Comparison of ENCODE assay signal across 27 cellular contexts in genomic region chrX:112857478-112857878, GRCh38. TPM values are rescaled to one million over a fixed set of nuclear protein-coding genes. Genes with fewer than 3 reads are reported as not detected.
A peak's percentile ranks its signal among the peaks of the same experiment; 100 is the strongest.
DNase-seq lines count a peak whose midpoint lies in the region; ATAC-seq, FAIRE-seq and TF ChIP-seq lines count a peak whose summit lies in the region.
"Had no signal": no experiment of that assay in that cellular context is flagged by ENCODE, and none has a peak within 500 bp of the region (broad histone marks: within the 10 kb centered on the region; RNA-seq: fewer than 3 reads in every experiment).

No MANE protein-coding gene starts in this region.

- no peak for TF ChIP-seq CTCF in keratinocyte (optimal IDR thresholded peaks at IDR 0.05 in 1 of 3, IDR thresholded peaks at IDR 0.05 in 1 of 3, conservative IDR thresholded peaks at IDR 0.05 in 1 of 3; ENCODE audit: extremely low read depth in 1 of 3, insufficient read depth in 2 of 3, low read length in 3 of 3)
- no peak for TF ChIP-seq CTCF in HepG2 (CRISPR knock-in tag; IDR thresholded peaks at IDR 0.05)

- H3K4me1 ChIP-seq in keratinocyte (ENCODE audit: control insufficient read depth, extremely low read depth, insufficient read depth, low read length) (no peaks in the 10 kb centered on the region), HepG2 (ENCODE audit: insufficient read depth, low read length) (no peaks in the 10 kb centered on the region)
- H3K4me1 ChIP-seq: left lung, spleen, upper lobe of left lung had no signal

- H3K4me3 ChIP-seq in keratinocyte (ENCODE audit: control insufficient read depth in 2 of 3, extremely low read depth in 1 of 3, insufficient read depth in 2 of 3, low read depth in 1 of 3, low read length in 3 of 3) (no peak overlapping the region), HepG2 (replicated peaks in 1 of 3; ENCODE audit: insufficient read depth in 1 of 3, low read depth in 2 of 3, low read length in 3 of 3) (no peak overlapping the region)
- H3K4me3 ChIP-seq: left lung, ovary, spleen, upper lobe of left lung had no signal

- BruUV-seq in HepG2 (replicated peaks; lab: Mats Ljungman, UMichigan) = no TSS peak

- H3K36me3 ChIP-seq in keratinocyte (ENCODE audit: control insufficient read depth in 2 of 2, extremely low read depth in 1 of 2, insufficient read depth in 2 of 2, low read length in 2 of 2) = no peaks in the 10 kb centered on the region
- H3K36me3 ChIP-seq in HepG2 (replicated peaks in 1 of 2; ENCODE audit: control insufficient read depth in 1 of 2, insufficient read depth in 2 of 2, low read length in 2 of 2) = no peaks in the 10 kb centered on the region
- H3K36me3 ChIP-seq: left lung, ovary, spleen, upper lobe of left lung had no signal

- TF ChIP-seq POLR2A in HepG2 (IDR thresholded peaks at IDR 0.05; ENCODE audit: insufficient read depth in 1 of 2, low read depth in 2 of 2, low read length in 2 of 2) = no peak

- H3K27me3 ChIP-seq in keratinocyte (ENCODE audit: control insufficient read depth, extremely low read depth, insufficient read depth, low read length) (no peaks in the 10 kb centered on the region), HepG2 (ENCODE audit: control insufficient read depth in 1 of 2, insufficient read depth in 2 of 2, low read length in 2 of 2) (no peaks in the 10 kb centered on the region)
- H3K27me3 ChIP-seq: left lung, ovary, upper lobe of left lung had no signal

- H4K20me1 ChIP-seq in keratinocyte (ENCODE audit: control insufficient read depth, extremely low read depth, insufficient read depth, low read length) = no peaks in the 10 kb centered on the region
- no peaks in the 10 kb centered on the region for H4K20me1 ChIP-seq in HepG2 (ENCODE audit: insufficient read depth, low read length)

- no peak overlapping the region for H3K27ac Mint-ChIP-seq in activated CD4-positive, alpha-beta memory T cell treated with anti-CD3 and anti-CD28 coated beads for 36 hours
- H3K27ac Mint-ChIP-seq in activated CD4-positive, alpha-beta memory T cell treated with anti-CD3 and anti-CD28 coated beads, Interleukin-2, amount 10 ng/mL, durations not matched to agents 7 days and 5 days = no peak overlapping the region
- H3K27ac Mint-ChIP-seq: activated naive CD4-positive, alpha-beta T cell treated with anti-CD3 and anti-CD28 coated beads for 36 hours; activated T-cell treated with anti-CD3 and anti-CD28 coated beads, Interleukin-2, amount 50 U/mL, for 24 hours; dendritic cell treated with granulocyte-macrophage colony-stimulating factor and Interleukin-4, amounts not matched to agents 40 ng/mL and 50 ng/mL, for 4 days; natural killer cell treated with Interleukin-12 subunit alpha and Interleukin-12 subunit beta and Interleukin-15 and Interleukin-18, amount 100 ng/mL, for 72 hours; T-helper 2 cell treated with Interferon-gamma antibody and Interleukin-4, amounts not matched to agents 5 μg/mL and 100 μg/mL, for 36 hours had no signal

- H3K9me3 ChIP-seq in keratinocyte (ENCODE audit: control insufficient read depth, low read depth, low read length) (no peaks in the 10 kb centered on the region), HepG2 (ENCODE audit: low read length) (no peaks in the 10 kb centered on the region)
- H3K9me3 ChIP-seq: left lung, ovary, spleen, upper lobe of left lung had no signal

- H3K9ac ChIP-seq in keratinocyte (ENCODE audit: control insufficient read depth, extremely low read depth, insufficient read depth, low read length) (no peak overlapping the region), HepG2 (ENCODE audit: insufficient read depth, low read depth, low read length) (no peak overlapping the region)

- DNase-seq in activated CD4-positive, alpha-beta memory T cell treated with anti-CD3 and anti-CD28 coated beads for 36 hours = peak; percentile 10
- no peak for DNase-seq in activated CD4-positive, alpha-beta memory T cell treated with anti-CD3 and anti-CD28 coated beads, Interleukin-2, amount 10 ng/mL, durations not matched to agents 7 days and 5 days
- DNase-seq in keratinocyte (ENCODE audit: low read depth, low spot score) (peak; percentile 59), HepG2 (ENCODE audit: low spot score) (no peak), hypothalamus (lab: John Stamatoyannopoulos, UW) (no peak), RKO (ENCODE audit: low spot score) (no peak)
- DNase-seq: 8988T; activated naive CD4-positive, alpha-beta T cell treated with anti-CD3 and anti-CD28 coated beads for 36 hours; activated T-cell treated with anti-CD3 and anti-CD28 coated beads, Interleukin-2, amount 50 U/mL, for 24 hours; AML-193; DMS79; GOT3; head of caudate nucleus; KBM-7; left lung; midbrain; NCI-H69; ovary; spleen; stimulated activated CD4-positive, alpha-beta T cell treated with anti-CD3 and anti-CD28 coated beads, Interleukin-4, amount 100 ng/mL, for 4 hours; upper lobe of left lung had no signal

- in situ Hi-C loops in HepG2 (cut with HindIII; ENCODE audit: extremely low pct_ligation_motif_present, low pct_unique_long_range_greater_than_20kb) = no loop called here

- FAIRE-seq in keratinocyte (lab: Jason Lieb, UNC) (no peak), HepG2 (lab: Jason Lieb, UNC) (no peak)
- FAIRE-seq: endometrium had no signal

- H3K4me2 ChIP-seq in keratinocyte (ENCODE audit: control insufficient read depth, extremely low read depth, insufficient read depth, low read depth, low read length) (no peak overlapping the region), HepG2 (ENCODE audit: low read depth, low read length) (no peak overlapping the region)

- H3K4me3 Mint-ChIP-seq in activated CD4-positive, alpha-beta memory T cell treated with anti-CD3 and anti-CD28 coated beads for 36 hours = no peak overlapping the region
- no peak overlapping the region for H3K4me3 Mint-ChIP-seq in activated CD4-positive, alpha-beta memory T cell treated with anti-CD3 and anti-CD28 coated beads, Interleukin-2, amount 10 ng/mL, durations not matched to agents 7 days and 5 days
- H3K4me3 Mint-ChIP-seq: activated naive CD4-positive, alpha-beta T cell treated with anti-CD3 and anti-CD28 coated beads for 36 hours; activated T-cell treated with anti-CD3 and anti-CD28 coated beads, Interleukin-2, amount 50 U/mL, for 24 hours; dendritic cell treated with granulocyte-macrophage colony-stimulating factor and Interleukin-4, amounts not matched to agents 40 ng/mL and 50 ng/mL, for 4 days; natural killer cell treated with Interleukin-12 subunit alpha and Interleukin-12 subunit beta and Interleukin-15 and Interleukin-18, amount 100 ng/mL, for 72 hours; T-helper 2 cell treated with Interferon-gamma antibody and Interleukin-4, amounts not matched to agents 5 μg/mL and 100 μg/mL, for 36 hours had no signal

- TF ChIP-seq EP300 in HepG2 (IDR thresholded peaks at IDR 0.05; ENCODE audit: low read depth in 2 of 2, low read length in 2 of 2) (no peak), HepG2 (CRISPR knock-in tag; IDR thresholded peaks at IDR 0.05; ENCODE audit: borderline replicate concordance) (no peak)

- no peak overlapping the region for H2AFZ ChIP-seq in keratinocyte (ENCODE audit: control insufficient read depth, low read length)
- H2AFZ ChIP-seq in HepG2 (ENCODE audit: low read length) = no peak overlapping the region

- H3K27ac ChIP-seq in keratinocyte (ENCODE audit: control insufficient read depth, insufficient read depth, low read length) (no peak overlapping the region), HepG2 (ENCODE audit: extremely low read length, insufficient read depth, low read length) (no peak overlapping the region)
- H3K27ac ChIP-seq: left lung, ovary, spleen, upper lobe of left lung had no signal

- no peaks in the 10 kb centered on the region for H3K36me3 Mint-ChIP-seq in activated CD4-positive, alpha-beta memory T cell treated with anti-CD3 and anti-CD28 coated beads for 36 hours
- H3K36me3 Mint-ChIP-seq in activated CD4-positive, alpha-beta memory T cell treated with anti-CD3 and anti-CD28 coated beads, Interleukin-2, amount 10 ng/mL, durations not matched to agents 7 days and 5 days (ENCODE audit: low read depth) = no peaks in the 10 kb centered on the region
- H3K36me3 Mint-ChIP-seq: natural killer cell treated with Interleukin-12 subunit alpha and Interleukin-12 subunit beta and Interleukin-15 and Interleukin-18, amount 100 ng/mL, for 72 hours had no signal

- intact Hi-C loops in activated CD4-positive, alpha-beta memory T cell treated with anti-CD3 and anti-CD28 coated beads for 36 hours (cut with micrococcal nuclease) = no loop called here
- intact Hi-C loops in HepG2 (cut with micrococcal nuclease; ENCODE audit: unreplicated experiment) = no loop called here

- WGBS in HepG2 (ENCODE audit: low lambda C conversion rate) = 65% methylated on average over 5 of the region's 5 CpGs

- TF ChIP-seq RAD21 in HepG2 (CRISPR knock-in tag; IDR thresholded peaks at IDR 0.05) = no peak

- no peaks in the 10 kb centered on the region for H3K9me1 ChIP-seq in keratinocyte (ENCODE audit: control insufficient read depth, extremely low read depth, insufficient read depth, low read length)

- peaks cover 10% of the 10 kb centered on the region for H3K4me1 Mint-ChIP-seq in activated CD4-positive, alpha-beta memory T cell treated with anti-CD3 and anti-CD28 coated beads for 36 hours (ENCODE audit: low read depth)
- H3K4me1 Mint-ChIP-seq in activated CD4-positive, alpha-beta memory T cell treated with anti-CD3 and anti-CD28 coated beads, Interleukin-2, amount 10 ng/mL, durations not matched to agents 7 days and 5 days = peaks cover 8% of the 10 kb centered on the region

- POLR2A ChIA-PET in activated CD4-positive, alpha-beta memory T cell treated with anti-CD3 and anti-CD28 coated beads for 36 hours (lab: Charles Lee) = no interaction called here
- POLR2A ChIA-PET in activated CD4-positive, alpha-beta memory T cell treated with anti-CD3 and anti-CD28 coated beads, Interleukin-2, amount 10 ng/mL, durations not matched to agents 7 days and 5 days (lab: Charles Lee) = no interaction called here
- POLR2A ChIA-PET in HepG2 (lab: Yijun Ruan, JAX) = no interaction called here

- H3K79me2 ChIP-seq in keratinocyte (ENCODE audit: control insufficient read depth, insufficient read depth, low read length) = no peaks in the 10 kb centered on the region
- H3K79me2 ChIP-seq in HepG2 (ENCODE audit: insufficient read depth, low read length) = no peaks in the 10 kb centered on the region

- dilution Hi-C loops in keratinocyte (cut with MboI; ENCODE audit: extremely low pct_ligation_motif_present, low sequenced_read_pairs) = no loop called here

- H3K9me3 Mint-ChIP-seq in activated CD4-positive, alpha-beta memory T cell treated with anti-CD3 and anti-CD28 coated beads for 36 hours = no peaks in the 10 kb centered on the region
- H3K9me3 Mint-ChIP-seq in activated CD4-positive, alpha-beta memory T cell treated with anti-CD3 and anti-CD28 coated beads, Interleukin-2, amount 10 ng/mL, durations not matched to agents 7 days and 5 days = no peaks in the 10 kb centered on the region
- H3K9me3 Mint-ChIP-seq: activated naive CD4-positive, alpha-beta T cell treated with anti-CD3 and anti-CD28 coated beads for 36 hours; activated T-cell treated with anti-CD3 and anti-CD28 coated beads, Interleukin-2, amount 50 U/mL, for 24 hours; dendritic cell treated with granulocyte-macrophage colony-stimulating factor and Interleukin-4, amounts not matched to agents 40 ng/mL and 50 ng/mL, for 4 days; natural killer cell treated with Interleukin-12 subunit alpha and Interleukin-12 subunit beta and Interleukin-15 and Interleukin-18, amount 100 ng/mL, for 72 hours; T-helper 2 cell treated with Interferon-gamma antibody and Interleukin-4, amounts not matched to agents 5 μg/mL and 100 μg/mL, for 36 hours had no signal

- peaks cover 9% of the 10 kb centered on the region for H3K27me3 Mint-ChIP-seq in activated CD4-positive, alpha-beta memory T cell treated with anti-CD3 and anti-CD28 coated beads for 36 hours
- H3K27me3 Mint-ChIP-seq in activated CD4-positive, alpha-beta memory T cell treated with anti-CD3 and anti-CD28 coated beads, Interleukin-2, amount 10 ng/mL, durations not matched to agents 7 days and 5 days = peaks cover 16% of the 10 kb centered on the region
- H3K27me3 Mint-ChIP-seq: dendritic cell treated with granulocyte-macrophage colony-stimulating factor and Interleukin-4, amounts not matched to agents 40 ng/mL and 50 ng/mL, for 4 days had no signal

- peak; percentile 99 for ATAC-seq in GM19455 (IDR thresholded peaks at IDR 0.05; ENCODE audit: unreplicated experiment)
- ATAC-seq in HG02623 (IDR thresholded peaks at IDR 0.05; ENCODE audit: unreplicated experiment) = peak; percentile 97
- ATAC-seq in HepG2 = no peak
- ATAC-seq: left lung; natural killer cell treated with Interleukin-12 subunit alpha and Interleukin-12 subunit beta and Interleukin-15 and Interleukin-18, amount 100 ng/mL, for 72 hours had no signal

- CTCF ChIA-PET in activated CD4-positive, alpha-beta memory T cell treated with anti-CD3 and anti-CD28 coated beads for 36 hours (lab: Charles Lee) = no interaction called here
- CTCF ChIA-PET in activated CD4-positive, alpha-beta memory T cell treated with anti-CD3 and anti-CD28 coated beads, Interleukin-2, amount 10 ng/mL, durations not matched to agents 7 days and 5 days (lab: Charles Lee) = no interaction called here
- CTCF ChIA-PET in HepG2 (lab: Yijun Ruan, JAX; ENCODE audit: low intra/inter-chr PET ratio, low total read pairs) = no interaction called here

RNA-seq across cellular contexts. Expression of gene AMOT, which starts 16.8 kb away (rescaled TPM):
- total RNA-seq in activated CD4-positive, alpha-beta memory T cell treated with anti-CD3 and anti-CD28 coated beads for 36 hours = 1 to 10 TPM; 1.1 to 1.4 TPM
- under 1 TPM; 0.28 to 0.35 TPM for total RNA-seq in activated CD4-positive, alpha-beta memory T cell treated with anti-CD3 and anti-CD28 coated beads, Interleukin-2, amount 10 ng/mL, durations not matched to agents 7 days and 5 days
- 0.21 to 1.4 TPM (median 0.33 TPM) in 3 replicates for polyA plus RNA-seq in keratinocyte
- polyA plus RNA-seq in keratinocyte (2011; ENCODE audit: low read depth) = 1.1 TPM
- polyA plus RNA-seq in keratinocyte (2011; cell fraction: cytosol; rRNA removed) = 0.41 and 0.47 TPM in 2 replicates
- 1.1 and 1.2 TPM in 2 replicates for polyA plus RNA-seq in keratinocyte (2011; cell fraction: nucleus; rRNA removed)
- 0.25 and 1.4 TPM in 2 replicates for polyA plus RNA-seq in keratinocyte (2012; ENCODE audit: low replicate concordance)
- 0.79 to 2.4 TPM (median 1.1 TPM) in 3 replicates for polyA minus RNA-seq in keratinocyte
- 0.96 TPM for polyA minus RNA-seq in keratinocyte (2011; cell fraction: cytosol; rRNA and poly(A)+ RNA removed)
- 1.8 and 4.2 TPM in 2 replicates for polyA minus RNA-seq in keratinocyte (2011; cell fraction: nucleus; rRNA and poly(A)+ RNA removed)
- total RNA-seq in HepG2 (2016; rRNA removed; fragmentation: Illumina TruSeq; extraction: Trizol) = 0.83 and 0.91 TPM in 2 replicates
- 0.10 and 0.18 TPM in 2 replicates for total RNA-seq in HepG2 (2016; cell fraction: cytosol; rRNA removed; fragmentation: Illumina TruSeq; extraction: Trizol; ENCODE audit: low read depth)
- total RNA-seq in HepG2 (2016; cell fraction: insoluble cytoplasmic fraction; rRNA removed; fragmentation: Illumina TruSeq; extraction: Trizol) = 1.00 and 1.2 TPM in 2 replicates
- total RNA-seq in HepG2 (2016; cell fraction: membrane; rRNA removed; fragmentation: Illumina TruSeq; extraction: Trizol) = 0.28 and 0.79 TPM in 2 replicates
- total RNA-seq in HepG2 (2016; cell fraction: nucleus; rRNA removed; fragmentation: Illumina TruSeq; extraction: Trizol) = 0.60 and 0.65 TPM in 2 replicates
- polyA plus RNA-seq in HepG2 (2011; rRNA removed) = 0.13 and 0.39 TPM in 2 replicates
- 0.05 and 0.14 TPM in 2 replicates for polyA plus RNA-seq in HepG2 (2011; cell fraction: cytosol; rRNA removed)
- 0.05 and 0.29 TPM in 2 replicates for polyA plus RNA-seq in HepG2 (2011; cell fraction: nucleus; rRNA removed)
- 0.17 TPM in 1 of 2 replicates, not detected in the other for polyA plus RNA-seq in HepG2 (2012)
- polyA plus RNA-seq in HepG2 (2016; cell fraction: cytosol; fragmentation: Illumina TruSeq; extraction: Trizol; ENCODE audit: low read depth) = 0.03 and 0.06 TPM in 2 replicates
- polyA plus RNA-seq in HepG2 (2016; cell fraction: insoluble cytoplasmic fraction; fragmentation: Illumina TruSeq; extraction: Trizol; ENCODE audit: low read depth) = 0.80 and 0.97 TPM in 2 replicates
- polyA plus RNA-seq in HepG2 (2016; cell fraction: membrane; fragmentation: Illumina TruSeq; extraction: Trizol; ENCODE audit: low read depth) = 0.08 and 0.15 TPM in 2 replicates
- 0.59 TPM in 2 replicates for polyA plus RNA-seq in HepG2 (2016; cell fraction: nucleus; fragmentation: Illumina TruSeq; extraction: Trizol; ENCODE audit: insufficient read depth, low read depth)
- polyA minus RNA-seq in HepG2 (2011; rRNA and poly(A)+ RNA removed; ENCODE audit: low replicate concordance) = 0.72 TPM in 1 of 2 replicates, not detected in the other
- 0.09 and 0.40 TPM in 2 replicates for polyA minus RNA-seq in HepG2 (2011; cell fraction: cytosol; rRNA and poly(A)+ RNA removed)
- 0.13 and 0.87 TPM in 2 replicates for polyA minus RNA-seq in HepG2 (2011; cell fraction: nucleus; rRNA and poly(A)+ RNA removed)

Comparison
In these comparisons a context has a peak if more than half of its experiments do, and no peak if none do; other contexts are left out.
1. DNase-seq: peak in activated CD4-positive, alpha-beta memory T cell treated with anti-CD3 and anti-CD28 coated beads for 36 hours (single experiment) and keratinocyte (single experiment); none in activated CD4-positive, alpha-beta memory T cell treated with anti-CD3 and anti-CD28 coated beads, Interleukin-2, amount 10 ng/mL, durations not matched to agents 7 days and 5 days (single experiment), HepG2 (single experiment), hypothalamus (0 of 51) and RKO (single experiment).